In the genomic region with DNA sequence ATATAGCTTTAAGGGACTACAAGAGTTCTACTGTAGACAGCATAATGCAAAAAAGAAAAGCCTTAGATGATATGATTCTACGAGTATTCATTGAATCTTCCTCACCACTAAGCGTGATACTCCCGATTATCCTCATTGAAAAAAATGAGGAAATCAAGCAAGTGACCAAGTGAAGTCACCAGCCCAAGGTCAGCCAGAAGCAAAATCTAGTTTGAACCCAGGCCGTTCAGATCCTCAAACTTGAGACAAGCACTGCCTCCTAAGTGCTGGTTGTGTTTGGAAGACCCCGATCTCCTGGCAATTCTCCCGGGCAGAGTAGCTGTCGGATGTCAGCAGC, we compare ENCODE assay signal across 9 cellular contexts. TPM values are rescaled to one million over a fixed set of nuclear protein-coding genes. Genes with fewer than 3 reads are reported as not detected.
DNase-seq lines count a peak whose midpoint lies in the region; ATAC-seq, FAIRE-seq and TF ChIP-seq lines count a peak whose summit lies in the region.
"Had no signal": no experiment of that assay in that cellular context is flagged by ENCODE, and none has a peak within 500 bp of the region (broad histone marks: within the 10 kb centered on the region; RNA-seq: fewer than 3 reads in every experiment).

No MANE protein-coding gene starts in this region.

- H3K9me3 ChIP-seq in BLaER1 treated with 17β-estradiol and CSF1 and Interleukin-3, amounts not matched to agents 10 nM and 100 nM (replicated peaks in 1 of 11): no peaks in the 10 kb centered on the region
- H3K9me3 ChIP-seq in H1 (ENCODE audit: insufficient read depth in 2 of 2, low read depth in 1 of 2, low read length in 1 of 2): no peaks in the 10 kb centered on the region

- H3K23ac ChIP-seq in H1 (ENCODE audit: insufficient read length): no peak overlapping the region

- 51% methylated on average over 7 of the region's 7 CpGs; no CpG with 5 or more reads in 1 of the 2 experiments for WGBS in H1 (ENCODE audit: extremely low coverage in 1 of 2, insufficient coverage in 1 of 2, insufficient read length in 1 of 2, insufficient replicate concordance in 2 of 2, low coverage in 1 of 2, low lambda C conversion rate in 2 of 2, missing lambda C conversion rate in 1 of 2), 2 experiments

- H3K18ac ChIP-seq in H1 (ENCODE audit: extremely low read depth, low read length): no peak overlapping the region

- peaks cover 8% of the 10 kb centered on the region for H3K27me3 Mint-ChIP-seq in neural crest cell (ENCODE audit: low read depth)

- no peak for TF ChIP-seq CTCF in NB4 (IDR thresholded peaks at IDR 0.05; ENCODE audit: low read depth, low read length)
- no peak for TF ChIP-seq CTCF in H1 (IDR thresholded peaks at IDR 0.05; ENCODE audit: control extremely low read depth in 1 of 3, insufficient read depth in 1 of 3, low read depth in 1 of 3, low read length in 3 of 3)
- TF ChIP-seq CTCF in neural crest cell (conservative IDR thresholded peaks at IDR 0.05): no peak

- peaks cover 46% of the 10 kb centered on the region for H3K4me1 Mint-ChIP-seq in neural crest cell

- H2BK20ac ChIP-seq in H1 (ENCODE audit: low read length): no peak overlapping the region

- H4K20me1 ChIP-seq in BLaER1 treated with 17β-estradiol and CSF1 and Interleukin-3, amounts not matched to agents 10 nM and 100 nM: peaks cover 20 to 49% (median 42%) of the 10 kb centered on the region in 11 experiments; a peak in 18 of 22 replicates
- peaks cover 0 to 3% of the 10 kb centered on the region in 2 experiments for H4K20me1 ChIP-seq in H1 (replicated peaks in 1 of 2; ENCODE audit: control insufficient read depth in 1 of 2, insufficient read depth in 2 of 2, low read length in 2 of 2)

- no peak overlapping the region for H3K4ac ChIP-seq in H1 (replicated peaks; ENCODE audit: insufficient read length, low read depth, low read length)

- DNase-seq in NB4 (ENCODE audit: low read depth): no peak
- DNase-seq in H1 (ENCODE audit: low read depth in 1 of 2, low spot score in 2 of 2): no peak
- DNase-seq in neural crest cell (ENCODE audit: low read depth, low spot score): no peak
- no peak for DNase-seq in SKM-1 (lab: John Stamatoyannopoulos, UW; ENCODE audit: unreplicated experiment)
- no peak for DNase-seq in HCEC 1CT

- peak overlapping the region; percentile 72 to 98 (median 90) for H3K4me2 ChIP-seq in BLaER1 treated with 17β-estradiol and CSF1 and Interleukin-3, amounts not matched to agents 10 nM and 100 nM
- peak overlapping the region; percentile 77 to 79 for H3K4me2 ChIP-seq in H1 (ENCODE audit: insufficient read depth in 1 of 2, low read depth in 2 of 2, low read length in 2 of 2)

- H3K27ac ChIP-seq in BLaER1 treated with 17β-estradiol and CSF1 and Interleukin-3, amounts not matched to agents 10 nM and 100 nM: peak overlapping the region; percentile 92 to 99 (median 97)
- no peak overlapping the region for H3K27ac ChIP-seq in H1 (ENCODE audit: low read depth, low read length)

- TF ChIP-seq RAD21 in H1 (IDR thresholded peaks at IDR 0.05 in 1 of 2, conservative IDR thresholded peaks at IDR 0.05 in 1 of 2; ENCODE audit: low read depth in 2 of 2, low read length in 2 of 2): no peak

- POLR2A ChIA-PET in H1 (lab: Charles Lee; ENCODE audit: partially characterized antibody): no interaction called here

- no peak for FAIRE-seq in H1 (lab: Jason Lieb, UNC)
- FAIRE-seq: TTC549 had no signal

- H4K91ac ChIP-seq in H1 (replicated peaks; ENCODE audit: insufficient read length, low read length): no peak overlapping the region

- CTCF ChIA-PET in H1 (lab: Charles Lee; ENCODE audit: partially characterized antibody): interaction anchor here (1.0 kb wide), 1 partner anchor 14 kb away, joined by 4 read pairs; no protein-coding TSS in a partner anchor

- H3K4me1 ChIP-seq in BLaER1 treated with 17β-estradiol and CSF1 and Interleukin-3, amounts not matched to agents 10 nM and 100 nM: peaks cover 44 to 63% (median 51%) of the 10 kb centered on the region in 10 experiments
- H3K4me1 ChIP-seq in H1 (replicated peaks in 1 of 4; ENCODE audit: control insufficient read depth in 3 of 4, insufficient read depth in 4 of 4, low read length in 3 of 4): peaks cover 2 to 7% (median 3%) of the 10 kb centered on the region in 4 experiments; a peak in 5 of 7 replicates

- peaks cover 17% of the 10 kb centered on the region for H3K23me2 ChIP-seq in H1 (ENCODE audit: low read depth, low read length)

- H2BK15ac ChIP-seq in H1 (ENCODE audit: low read length): no peak overlapping the region

- ATAC-seq in GM21786 (IDR thresholded peaks at IDR 0.05; ENCODE audit: unreplicated experiment) (no peak), GM21723 (IDR thresholded peaks at IDR 0.05; ENCODE audit: unreplicated experiment) (no peak)

- H3K14ac ChIP-seq in H1 (ENCODE audit: insufficient read length): no peak overlapping the region

- H3K36me3 ChIP-seq in BLaER1 treated with 17β-estradiol and CSF1 and Interleukin-3, amounts not matched to agents 10 nM and 100 nM: peaks cover 23 to 33% (median 29%) of the 10 kb centered on the region in 11 experiments
- H3K36me3 ChIP-seq in H1 (ENCODE audit: control insufficient read depth in 2 of 4, insufficient read depth in 4 of 4, low read length in 3 of 4): peaks cover 0 to 2% (median 1%) of the 10 kb centered on the region in 4 experiments; a peak in 1 of 8 replicates

- no peak for TF ChIP-seq EP300 in H1 (IDR thresholded peaks at IDR 0.05; ENCODE audit: borderline replicate concordance in 1 of 2, low read depth in 2 of 2, low read length in 2 of 2)

- no peaks in the 10 kb centered on the region for H3K36me3 Mint-ChIP-seq in neural crest cell (ENCODE audit: low read depth)

- no peak overlapping the region for H2BK120ac ChIP-seq in H1 (replicated peaks; ENCODE audit: low read depth, low read length)

- peak overlapping the region; percentile 85 to 100 (median 94) for H3K4me3 ChIP-seq in BLaER1 treated with 17β-estradiol and CSF1 and Interleukin-3, amounts not matched to agents 10 nM and 100 nM
- H3K4me3 ChIP-seq in NB4 (ENCODE audit: low read depth, low read length): peak overlapping the region; percentile 74
- H3K4me3 ChIP-seq in H1 (ENCODE audit: extremely low read depth in 1 of 4, insufficient read depth in 2 of 4, low read depth in 3 of 4, low read length in 4 of 4): peak overlapping the region; percentile 81 to 84 (median 82)

- H2AK5ac ChIP-seq in H1 (ENCODE audit: low read depth, low read length): no peak overlapping the region

- H3K9ac ChIP-seq in BLaER1 treated with 17β-estradiol and CSF1 and Interleukin-3, amounts not matched to agents 10 nM and 100 nM: peak overlapping the region; percentile 92 to 98 (median 97)
- H3K9ac ChIP-seq in H1 (replicated peaks in 1 of 4; ENCODE audit: extremely low read depth in 1 of 4, low read depth in 3 of 4, low read length in 3 of 4): no peak overlapping the region

- H3K56ac ChIP-seq in H1 (replicated peaks; ENCODE audit: insufficient read length, low read depth, low read length): no peak overlapping the region

- no peak overlapping the region for H2BK12ac ChIP-seq in H1 (ENCODE audit: low read depth, low read length)

- H2AFZ ChIP-seq in H1 (ENCODE audit: low read length): no peak overlapping the region

- no peak overlapping the region for H2BK5ac ChIP-seq in H1 (ENCODE audit: low read depth, low read length)

- H3K79me2 ChIP-seq in H1 (ENCODE audit: control insufficient read depth in 1 of 2, insufficient read depth in 2 of 2, low read length in 2 of 2): peaks cover 0 to 16% of the 10 kb centered on the region in 2 experiments; a peak in 2 of 4 replicates

- no peaks in the 10 kb centered on the region; the same call in 1 of the 2 replicates for H3K79me1 ChIP-seq in H1 (ENCODE audit: low read depth, low read length)

- H3K4me3 Mint-ChIP-seq in neural crest cell: peak overlapping the region; percentile 93

- TF ChIP-seq POLR2A in NB4 (IDR thresholded peaks at IDR 0.05; ENCODE audit: extremely low read depth, insufficient read length): no peak
- TF ChIP-seq POLR2A in H1 (IDR thresholded peaks at IDR 0.05; ENCODE audit: control extremely low read depth in 1 of 2, low read depth in 2 of 2, low read length in 2 of 2): no peak

- H3K27ac Mint-ChIP-seq in neural crest cell (ENCODE audit: unreplicated experiment): peak overlapping the region; percentile 13

- no peak overlapping the region for H4K8ac ChIP-seq in H1 (ENCODE audit: extremely low read depth, insufficient read depth, low read length)

- peaks cover 0 to 22% (median 11%) of the 10 kb centered on the region in 11 experiments; a peak in 18 of 22 replicates for H3K27me3 ChIP-seq in BLaER1 treated with 17β-estradiol and CSF1 and Interleukin-3, amounts not matched to agents 10 nM and 100 nM
- H3K27me3 ChIP-seq in H1 (replicated peaks in 1 of 4; ENCODE audit: control insufficient read depth in 3 of 4, extremely low read depth in 1 of 4, insufficient read depth in 3 of 4, low read length in 3 of 4): peaks cover 0 to 7% (median 5%) of the 10 kb centered on the region in 4 experiments; a peak in 5 of 7 replicates

- no peak overlapping the region for H4K5ac ChIP-seq in H1 (ENCODE audit: insufficient read length, low read depth, low read length)

- H3K9me3 Mint-ChIP-seq in neural crest cell: no peaks in the 10 kb centered on the region

RNA-seq across cellular contexts. Expression of a gene that starts 0.8 kb away (rescaled TPM):
- total RNA-seq in H1 (2021; fragmentation: NEBNext Ultra II Directional; extraction: Animal tissue kit (Norgen Biotek cat#: 25700)): 18.5 and 20.7 TPM in 2 replicates
- polyA plus RNA-seq in H1 (2011; rRNA removed): 7.8 and 9.6 TPM in 2 replicates
- 10.9 TPM for polyA plus RNA-seq in H1 (2011; cell fraction: cytosol; rRNA removed)
- 16.9 TPM for polyA plus RNA-seq in H1 (2011; cell fraction: nucleus; rRNA removed)
- polyA plus RNA-seq in H1 (2012, experiment 1 of 2): 11.6 to 13.2 TPM (median 12.7 TPM) in 4 replicates
- 1.3 TPM for polyA plus RNA-seq in H1 (2012, experiment 2 of 2)
- polyA plus RNA-seq in H1 (2013, experiment 1 of 2): 11.7 TPM
- polyA plus RNA-seq in H1 (2013, experiment 2 of 2): 9.3 TPM
- polyA minus RNA-seq in H1 (2011; rRNA and poly(A)+ RNA removed): 30.4 and 31.5 TPM in 2 replicates
- polyA minus RNA-seq in H1 (2011; cell fraction: cytosol; rRNA and poly(A)+ RNA removed): 8.7 TPM
- polyA minus RNA-seq in H1 (2011; cell fraction: nucleus; rRNA and poly(A)+ RNA removed): 28.1 TPM
- 31.1 and 36.8 TPM in 2 replicates for total RNA-seq in neural crest cell

RNA-seq across cellular contexts. Expression of a gene that starts 3.9 kb away (rescaled TPM):
- total RNA-seq in H1 (2021; fragmentation: NEBNext Ultra II Directional; extraction: Animal tissue kit (Norgen Biotek cat#: 25700)): 16.8 and 17.1 TPM in 2 replicates
- polyA plus RNA-seq in H1 (2011; rRNA removed): 21.4 and 22.6 TPM in 2 replicates
- 16.3 TPM for polyA plus RNA-seq in H1 (2011; cell fraction: cytosol; rRNA removed)
- 33.4 TPM for polyA plus RNA-seq in H1 (2011; cell fraction: nucleus; rRNA removed)
- 9.5 to 14.3 TPM (median 10.8 TPM) in 4 replicates for polyA plus RNA-seq in H1 (2012, experiment 1 of 2)
- polyA plus RNA-seq in H1 (2012, experiment 2 of 2): 5.0 TPM
- 10.4 TPM for polyA plus RNA-seq in H1 (2013, experiment 1 of 2)
- 10.2 TPM for polyA plus RNA-seq in H1 (2013, experiment 2 of 2)
- polyA minus RNA-seq in H1 (2011; rRNA and poly(A)+ RNA removed): 24.7 and 25.7 TPM in 2 replicates
- 9.5 TPM for polyA minus RNA-seq in H1 (2011; cell fraction: cytosol; rRNA and poly(A)+ RNA removed)
- polyA minus RNA-seq in H1 (2011; cell fraction: nucleus; rRNA and poly(A)+ RNA removed): 10.8 TPM
- 29.5 and 30.0 TPM in 2 replicates for total RNA-seq in neural crest cell

RNA-seq across cellular contexts. Expression of a gene that starts 53.0 kb away (rescaled TPM):
- total RNA-seq in H1 (2021; fragmentation: NEBNext Ultra II Directional; extraction: Animal tissue kit (Norgen Biotek cat#: 25700)): 11.4 and 14.4 TPM in 2 replicates
- 15.9 and 18.6 TPM in 2 replicates for polyA plus RNA-seq in H1 (2011; rRNA removed)
- polyA plus RNA-seq in H1 (2011; cell fraction: cytosol; rRNA removed): 22.4 TPM
- 14.3 TPM for polyA plus RNA-seq in H1 (2011; cell fraction: nucleus; rRNA removed)
- 14.4 to 17.1 TPM (median 15.2 TPM) in 4 replicates for polyA plus RNA-seq in H1 (2012, experiment 1 of 2)
- 15.9 TPM for polyA plus RNA-seq in H1 (2012, experiment 2 of 2)
- 11.8 TPM for polyA plus RNA-seq in H1 (2013, experiment 1 of 2)
- 12.1 TPM for polyA plus RNA-seq in H1 (2013, experiment 2 of 2)
- 9.8 and 15.4 TPM in 2 replicates for polyA minus RNA-seq in H1 (2011; rRNA and poly(A)+ RNA removed)
- polyA minus RNA-seq in H1 (2011; cell fraction: cytosol; rRNA and poly(A)+ RNA removed): 21.7 TPM
- polyA minus RNA-seq in H1 (2011; cell fraction: nucleus; rRNA and poly(A)+ RNA removed): 8.8 TPM
- total RNA-seq in neural crest cell: 23.8 and 24.4 TPM in 2 replicates

Comparison
In these comparisons a context has a peak if more than half of its experiments do, and no peak if none do; other contexts are left out.
1. H3K9ac ChIP-seq: peak in BLaER1 treated with 17β-estradiol and CSF1 and Interleukin-3, amounts not matched to agents 10 nM and 100 nM (11 of 11); none in H1 (0 of 4).
2. Peak in every context shown above with its lines, with median percentiles within 50 percentile points of each other: H3K4me3 ChIP-seq.